ENCODE assay signal across 12 cellular contexts in genomic region chr11:118153516-118153915, GRCh38. TPM values are rescaled to one million over a fixed set of nuclear protein-coding genes. Genes with fewer than 3 reads are reported as not detected.
DNase-seq lines count a peak whose midpoint lies in the region; ATAC-seq, FAIRE-seq and TF ChIP-seq lines count a peak whose summit lies in the region.
"Had no signal": no experiment of that assay in that cellular context is flagged by ENCODE, and none has a peak within 500 bp of the region (broad histone marks: within the 10 kb centered on the region; RNA-seq: fewer than 3 reads in every experiment).

No MANE protein-coding gene starts in this region.

- no peak for FAIRE-seq in keratinocyte (lab: Jason Lieb, UNC)
- FAIRE-seq: H54 had no signal

- H3K36me3 Mint-ChIP-seq in activated T-cell treated with anti-CD3 and anti-CD28 coated beads, Interleukin-2, amount 50 U/mL, for 4 hours (ENCODE audit: insufficient read depth): no peaks in the 10 kb centered on the region
- no peaks in the 10 kb centered on the region for H3K36me3 Mint-ChIP-seq in activated naive CD8-positive, alpha-beta T cell treated with anti-CD3 and anti-CD28 coated beads, Interleukin-2, amount 10 ng/mL, durations not matched to agents 7 days and 5 days
- H3K36me3 Mint-ChIP-seq in stimulated activated naive B cell treated with anti-CD40 and anti-IgM and Interleukin-4, amounts not matched to agents 10 μg/mL and 1 μg/mL and 100 μg/mL, for 72 hours: no peaks in the 10 kb centered on the region
- peaks cover 5 to 8% of the 10 kb centered on the region in 2 donors for H3K36me3 Mint-ChIP-seq in CD14-positive monocyte

- H3K4me1 Mint-ChIP-seq in activated T-cell treated with anti-CD3 and anti-CD28 coated beads, Interleukin-2, amount 50 U/mL, for 4 hours (ENCODE audit: low read depth): peaks cover 5% of the 10 kb centered on the region
- peaks cover 17% of the 10 kb centered on the region for H3K4me1 Mint-ChIP-seq in activated naive CD8-positive, alpha-beta T cell treated with anti-CD3 and anti-CD28 coated beads, Interleukin-2, amount 10 ng/mL, durations not matched to agents 7 days and 5 days
- peaks cover 11 to 12% of the 10 kb centered on the region in 2 donors for H3K4me1 Mint-ChIP-seq in stimulated activated naive B cell treated with anti-CD40 and anti-IgM and Interleukin-4, amounts not matched to agents 10 μg/mL and 1 μg/mL and 100 μg/mL, for 72 hours
- H3K4me1 Mint-ChIP-seq in CD14-positive monocyte: peaks cover 20% of the 10 kb centered on the region

- TF ChIP-seq CTCF in keratinocyte (optimal IDR thresholded peaks at IDR 0.05 in 1 of 3, IDR thresholded peaks at IDR 0.05 in 1 of 3, conservative IDR thresholded peaks at IDR 0.05 in 1 of 3; ENCODE audit: extremely low read depth in 1 of 3, insufficient read depth in 2 of 3, low read length in 3 of 3): no peak
- TF ChIP-seq CTCF in CD14-positive monocyte (IDR thresholded peaks at IDR 0.05): no peak

- H3K9ac ChIP-seq in keratinocyte (ENCODE audit: control insufficient read depth, extremely low read depth, insufficient read depth, low read length): no peak overlapping the region

- POLR2A ChIA-PET in activated naive CD8-positive, alpha-beta T cell treated with anti-CD3 and anti-CD28 coated beads, Interleukin-2, amount 10 ng/mL, durations not matched to agents 7 days and 5 days (lab: Charles Lee): interaction anchor here (0.6 kb wide), 1 partner anchor 152 kb away, joined by 3 read pairs; no protein-coding TSS in a partner anchor

- peak overlapping the region; percentile 42 for H3K4me3 Mint-ChIP-seq in activated T-cell treated with anti-CD3 and anti-CD28 coated beads, Interleukin-2, amount 50 U/mL, for 4 hours
- H3K4me3 Mint-ChIP-seq in activated naive CD8-positive, alpha-beta T cell treated with anti-CD3 and anti-CD28 coated beads, Interleukin-2, amount 10 ng/mL, durations not matched to agents 7 days and 5 days: peak overlapping the region; percentile 72
- H3K4me3 Mint-ChIP-seq in stimulated activated naive B cell treated with anti-CD40 and anti-IgM and Interleukin-4, amounts not matched to agents 10 μg/mL and 1 μg/mL and 100 μg/mL, for 72 hours: peak overlapping the region; percentile 65 to 70
- H3K4me3 Mint-ChIP-seq in CD14-positive monocyte: peak overlapping the region in 1 of 2 donors; percentile 84

- peaks cover 13% of the 10 kb centered on the region for H3K27me3 ChIP-seq in keratinocyte (ENCODE audit: control insufficient read depth, extremely low read depth, insufficient read depth, low read length)

- intact Hi-C loops in CD14-positive monocyte (cut with micrococcal nuclease): no loop called here

- no peaks in the 10 kb centered on the region for H3K36me3 ChIP-seq in keratinocyte (ENCODE audit: control insufficient read depth in 2 of 2, extremely low read depth in 1 of 2, insufficient read depth in 2 of 2, low read length in 2 of 2)

- H3K4me2 ChIP-seq in keratinocyte (ENCODE audit: control insufficient read depth, extremely low read depth, insufficient read depth, low read depth, low read length): peak overlapping the region; percentile 89

- no peaks in the 10 kb centered on the region for H4K20me1 ChIP-seq in keratinocyte (ENCODE audit: control insufficient read depth, extremely low read depth, insufficient read depth, low read length)

- dilution Hi-C loops in keratinocyte (cut with MboI; ENCODE audit: extremely low pct_ligation_motif_present, low sequenced_read_pairs): no loop called here

- no peak overlapping the region for H2AFZ ChIP-seq in keratinocyte (ENCODE audit: control insufficient read depth, low read length)

- H3K27ac ChIP-seq in keratinocyte (ENCODE audit: control insufficient read depth, insufficient read depth, low read length): no peak overlapping the region
- H3K27ac ChIP-seq: HL-60 had no signal

- H3K9me3 Mint-ChIP-seq in activated T-cell treated with anti-CD3 and anti-CD28 coated beads, Interleukin-2, amount 50 U/mL, for 4 hours: no peaks in the 10 kb centered on the region
- no peaks in the 10 kb centered on the region for H3K9me3 Mint-ChIP-seq in activated naive CD8-positive, alpha-beta T cell treated with anti-CD3 and anti-CD28 coated beads, Interleukin-2, amount 10 ng/mL, durations not matched to agents 7 days and 5 days
- no peaks in the 10 kb centered on the region for H3K9me3 Mint-ChIP-seq in stimulated activated naive B cell treated with anti-CD40 and anti-IgM and Interleukin-4, amounts not matched to agents 10 μg/mL and 1 μg/mL and 100 μg/mL, for 72 hours
- peaks cover 0 to 15% (median 4%) of the 10 kb centered on the region in 7 donors for H3K9me3 Mint-ChIP-seq in CD14-positive monocyte

- no peaks in the 10 kb centered on the region for H3K9me1 ChIP-seq in keratinocyte (ENCODE audit: control insufficient read depth, extremely low read depth, insufficient read depth, low read length)

- peaks cover 65% of the 10 kb centered on the region for H3K27me3 Mint-ChIP-seq in activated T-cell treated with anti-CD3 and anti-CD28 coated beads, Interleukin-2, amount 50 U/mL, for 4 hours (ENCODE audit: low read depth)
- peaks cover 87% of the 10 kb centered on the region for H3K27me3 Mint-ChIP-seq in activated naive CD8-positive, alpha-beta T cell treated with anti-CD3 and anti-CD28 coated beads, Interleukin-2, amount 10 ng/mL, durations not matched to agents 7 days and 5 days
- peaks cover 76 to 94% of the 10 kb centered on the region in 2 donors for H3K27me3 Mint-ChIP-seq in stimulated activated naive B cell treated with anti-CD40 and anti-IgM and Interleukin-4, amounts not matched to agents 10 μg/mL and 1 μg/mL and 100 μg/mL, for 72 hours
- peaks cover 67 to 80% (median 78%) of the 10 kb centered on the region in 3 donors for H3K27me3 Mint-ChIP-seq in CD14-positive monocyte (ENCODE audit: low read depth in 3 of 3)

- no peak overlapping the region for H3K4me3 ChIP-seq in keratinocyte (ENCODE audit: control insufficient read depth in 2 of 3, extremely low read depth in 1 of 3, insufficient read depth in 2 of 3, low read depth in 1 of 3, low read length in 3 of 3)

- no peaks in the 10 kb centered on the region for H3K9me3 ChIP-seq in keratinocyte (ENCODE audit: control insufficient read depth, low read depth, low read length)

- H3K27ac Mint-ChIP-seq in activated naive CD8-positive, alpha-beta T cell treated with anti-CD3 and anti-CD28 coated beads, Interleukin-2, amount 10 ng/mL, durations not matched to agents 7 days and 5 days: no peak overlapping the region
- H3K27ac Mint-ChIP-seq in stimulated activated naive B cell treated with anti-CD40 and anti-IgM and Interleukin-4, amounts not matched to agents 10 μg/mL and 1 μg/mL and 100 μg/mL, for 72 hours: no peak overlapping the region
- H3K27ac Mint-ChIP-seq in CD14-positive monocyte: no peak overlapping the region

- ATAC-seq in activated T-cell treated with anti-CD3 and anti-CD28 coated beads, Interleukin-2, amount 50 U/mL, for 4 hours: no peak
- no peak for ATAC-seq in activated naive CD8-positive, alpha-beta T cell treated with anti-CD3 and anti-CD28 coated beads, Interleukin-2, amount 10 ng/mL, durations not matched to agents 7 days and 5 days (ENCODE audit: low read depth)
- no peak for ATAC-seq in stimulated activated naive B cell treated with anti-CD40 and anti-IgM and Interleukin-4, amounts not matched to agents 10 μg/mL and 1 μg/mL and 100 μg/mL, for 72 hours (replicated peaks)

- no peak for DNase-seq in activated T-cell treated with anti-CD3 and anti-CD28 coated beads, Interleukin-2, amount 50 U/mL, for 4 hours
- DNase-seq in activated T-cell treated with anti-CD3 and anti-CD28 coated beads, Interleukin-2, amount 50 U/mL, for 48 hours: no peak
- DNase-seq in activated naive CD8-positive, alpha-beta T cell treated with anti-CD3 and anti-CD28 coated beads, Interleukin-2, amount 10 ng/mL, durations not matched to agents 7 days and 5 days: no peak
- DNase-seq in keratinocyte (ENCODE audit: low read depth, low spot score) (no peak), NCI-H187 treated with DMSO at 0.1 percent for 48 hours (lab: John Stamatoyannopoulos, UW) (no peak), CD14-positive monocyte (ENCODE audit: low spot score) (no peak), ureter (ENCODE audit: low spot score) (no peak)
- no peak for DNase-seq in stimulated activated naive B cell treated with anti-CD40 and anti-IgM and Interleukin-4, amounts not matched to agents 10 μg/mL and 1 μg/mL and 100 μg/mL, for 72 hours
- DNase-seq: effector CD8-positive, alpha-beta T cell had no signal

- H3K79me2 ChIP-seq in keratinocyte (ENCODE audit: control insufficient read depth, insufficient read depth, low read length): no peaks in the 10 kb centered on the region

- H3K4me1 ChIP-seq in keratinocyte (ENCODE audit: control insufficient read depth, extremely low read depth, insufficient read depth, low read length): peaks cover 19% of the 10 kb centered on the region

RNA-seq across cellular contexts. Expression of gene SCN4B, which starts 0.9 kb away (rescaled TPM):
- not detected for total RNA-seq in activated T-cell treated with anti-CD3 and anti-CD28 coated beads, Interleukin-2, amount 50 U/mL, for 4 hours
- under 1 TPM in 1 of 2 experiments, not detected in 1; 0.17 TPM for total RNA-seq in activated naive CD8-positive, alpha-beta T cell treated with anti-CD3 and anti-CD28 coated beads, Interleukin-2, amount 10 ng/mL, durations not matched to agents 7 days and 5 days
- 6.3 to 10.8 TPM (median 7.7 TPM) in 3 replicates for polyA plus RNA-seq in keratinocyte
- 3.9 TPM for polyA plus RNA-seq in keratinocyte (2011; ENCODE audit: low read depth)
- polyA plus RNA-seq in keratinocyte (2011; cell fraction: cytosol; rRNA removed): 4.1 and 4.9 TPM in 2 replicates
- polyA plus RNA-seq in keratinocyte (2011; cell fraction: nucleus; rRNA removed): 14.6 and 22.7 TPM in 2 replicates
- polyA plus RNA-seq in keratinocyte (2012; ENCODE audit: low replicate concordance): 5.3 and 15.1 TPM in 2 replicates
- 7.0 to 9.4 TPM (median 7.7 TPM) in 3 replicates for polyA minus RNA-seq in keratinocyte
- 7.7 TPM for polyA minus RNA-seq in keratinocyte (2011; cell fraction: cytosol; rRNA and poly(A)+ RNA removed)
- 7.9 and 15.6 TPM in 2 replicates for polyA minus RNA-seq in keratinocyte (2011; cell fraction: nucleus; rRNA and poly(A)+ RNA removed)
- not detected for polyA plus RNA-seq in CD14-positive monocyte
- 1.4 TPM for total RNA-seq in ureter

RNA-seq across cellular contexts. Expression of gene SCN2B, which starts 22.9 kb away (rescaled TPM):
- not detected for total RNA-seq in activated T-cell treated with anti-CD3 and anti-CD28 coated beads, Interleukin-2, amount 50 U/mL, for 4 hours
- not detected for total RNA-seq in activated naive CD8-positive, alpha-beta T cell treated with anti-CD3 and anti-CD28 coated beads, Interleukin-2, amount 10 ng/mL, durations not matched to agents 7 days and 5 days
- polyA plus RNA-seq in keratinocyte: 0.48 to 0.59 TPM (median 0.56 TPM) in 3 replicates
- not detected for polyA plus RNA-seq in keratinocyte (2011; ENCODE audit: low read depth)
- polyA plus RNA-seq in keratinocyte (2011; cell fraction: cytosol; rRNA removed): 0.18 and 0.22 TPM in 2 replicates
- polyA plus RNA-seq in keratinocyte (2011; cell fraction: nucleus; rRNA removed): 0.89 and 1.1 TPM in 2 replicates
- polyA plus RNA-seq in keratinocyte (2012; ENCODE audit: low replicate concordance): 0.27 and 0.46 TPM in 2 replicates
- polyA minus RNA-seq in keratinocyte: 0.66 to 1.3 TPM (median 0.89 TPM) in 3 replicates
- not detected for polyA minus RNA-seq in keratinocyte (2011; cell fraction: cytosol; rRNA and poly(A)+ RNA removed)
- polyA minus RNA-seq in keratinocyte (2011; cell fraction: nucleus; rRNA and poly(A)+ RNA removed): 0.95 and 1.8 TPM in 2 replicates
- not detected for polyA plus RNA-seq in CD14-positive monocyte
- 0.18 TPM for total RNA-seq in ureter
- total RNA-seq: T-helper 1 cell treated with Interleukin-12 subunit alpha and Interleukin-12 subunit beta and Interleukin-4 antibody, amounts not matched to agents 30 ng/mL and 1 ng/mL, for 36 hours had no signal
